Comparison of ENCODE assay signal across 18 cellular contexts in genomic region chr7:13062596-13062995, GRCh38.
"Had no signal": no experiment of that assay in that cellular context is flagged by ENCODE, and none has a peak within 500 bp of the region (broad histone marks: within the 10 kb centered on the region; RNA-seq: fewer than 3 reads in every experiment).

No MANE protein-coding gene starts in this region.

- ATAC-seq: gastroesophageal sphincter; naive thymus-derived CD4-positive, alpha-beta T cell; right cardiac atrium; stimulated activated memory B cell treated with anti-CD40 and anti-IgM and Interleukin-4, amounts not matched to agents 10 μg/mL and 1 μg/mL and 100 μg/mL, for 72 hours had no signal

- H3K4me3 ChIP-seq: esophagus squamous epithelium, gastroesophageal sphincter, ovary, spleen, tibial artery, upper lobe of left lung, vagina had no signal

- H3K4me1 ChIP-seq: gastroesophageal sphincter, tibial artery, vagina had no signal

- H3K9me3 ChIP-seq: esophagus squamous epithelium, gastroesophageal sphincter, ovary, spleen, tibial artery, upper lobe of left lung, vagina had no signal

- H3K36me3 ChIP-seq: esophagus squamous epithelium, gastroesophageal sphincter, ovary, spleen, tibial artery, upper lobe of left lung, vagina had no signal

- H3K27me3 ChIP-seq: esophagus squamous epithelium, gastroesophageal sphincter, ovary, spleen, tibial artery, upper lobe of left lung, vagina had no signal

- DNase-seq: esophagus squamous epithelium; foreskin fibroblast; glutamatergic neuron; kidney; mesendoderm; naive thymus-derived CD4-positive, alpha-beta T cell; nephron progenitor cell; ovary; right cardiac atrium; spleen; stimulated activated CD4-positive, alpha-beta T cell treated with anti-CD3 and anti-CD28 coated beads, Interleukin-15, amount 100 ng/mL, for 24 hours; stimulated activated CD4-positive, alpha-beta T cell treated with anti-CD3 and anti-CD28 coated beads, Interleukin-1b, Interleukin-23, amount 100 ng/mL, for 48 hours; stimulated activated CD4-positive, alpha-beta T cell treated with anti-CD3 and anti-CD28 coated beads, Interleukin-4, amount 100 ng/mL, for 24 hours; tibial artery; upper lobe of left lung had no signal

- FAIRE-seq: kidney had no signal

- H3K27ac ChIP-seq: esophagus squamous epithelium, gastroesophageal sphincter, ovary, tibial artery, upper lobe of left lung, vagina had no signal
